1 cellular context compared by ENCODE assay signal in the genomic region with DNA sequence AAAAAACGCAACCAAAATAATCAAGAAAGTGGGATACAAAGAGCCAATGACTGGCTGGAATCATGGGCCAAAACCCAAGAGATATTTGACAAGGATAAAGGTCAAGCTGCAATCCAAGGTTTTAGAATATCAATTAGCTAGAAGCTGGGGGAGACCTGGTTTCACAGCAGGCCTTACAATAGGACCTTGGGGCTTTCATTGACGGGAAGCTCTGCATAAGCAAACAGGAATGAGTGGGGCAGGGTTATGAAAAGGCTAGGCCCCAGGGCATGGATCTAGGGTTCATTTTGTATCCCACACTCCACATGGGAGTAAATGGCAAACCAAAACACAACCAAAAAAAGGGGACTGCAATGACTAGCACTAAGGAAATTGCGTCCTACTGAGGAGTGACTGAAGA.
A peak's percentile ranks its signal among the peaks of the same experiment; 100 is the strongest.
TF ChIP-seq lines count a peak whose summit lies in the region.

No MANE protein-coding gene starts in this region.

TF ChIP-seq in H1, 55 proteins besides CTCF, POLR2A, EP300 and RAD21:
- TF ChIP-seq TBP (IDR thresholded peaks at IDR 0.05; ENCODE audit: low read depth, low read length) (no peak), RXRA (IDR thresholded peaks at IDR 0.05; ENCODE audit: insufficient read depth, low read depth, low read length) (0 out of 2 replicates have a peak, but pooled peaks have one; percentile 77), NANOG (IDR thresholded peaks at IDR 0.05; ENCODE audit: insufficient read depth, low read depth, low read length, poor library complexity, severe bottlenecking) (peak; percentile 79)
